8 cellular contexts compared by ENCODE assay signal in the genomic region with DNA sequence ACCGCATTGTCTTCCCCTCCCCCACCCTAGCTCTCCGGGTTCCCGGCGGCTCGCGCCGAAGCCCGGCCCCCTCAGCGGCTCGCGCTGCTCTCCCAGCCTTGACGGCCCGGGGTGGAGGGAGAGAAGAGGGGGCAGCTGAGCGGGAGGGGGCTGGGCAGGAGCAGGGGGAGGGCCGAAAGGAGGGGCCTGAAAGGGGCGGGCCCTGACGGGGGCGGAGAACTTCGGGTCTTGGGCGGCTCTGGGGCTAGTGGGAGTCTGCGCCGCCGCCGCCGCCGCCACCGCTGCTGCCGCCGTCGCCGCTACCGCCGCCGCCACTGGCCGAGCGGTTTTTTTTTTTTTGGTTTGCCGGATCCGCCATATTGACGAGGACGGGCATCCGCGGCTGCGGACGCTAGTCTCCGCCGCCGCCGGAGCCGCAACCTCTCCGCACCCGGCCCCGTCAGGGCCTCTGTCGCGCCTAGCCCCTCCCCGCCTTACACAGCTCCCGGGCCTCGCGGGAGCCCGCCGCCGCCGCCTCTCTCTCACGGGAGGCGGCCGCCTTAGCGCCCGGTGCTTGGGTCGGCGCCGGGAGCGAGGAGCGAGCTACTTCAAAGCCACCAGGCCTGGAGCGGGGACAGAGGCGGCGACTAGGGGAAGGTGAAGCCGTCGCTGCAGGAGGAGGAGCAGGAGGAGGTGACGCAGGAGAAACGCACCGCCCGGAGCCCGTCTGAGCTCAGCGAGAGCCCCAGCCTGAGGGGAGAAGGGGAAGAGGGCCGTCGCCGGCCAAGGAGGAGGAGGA. TPM values are rescaled to one million over a fixed set of nuclear protein-coding genes. Genes with fewer than 3 reads are reported as not detected.
A peak's percentile ranks its signal among the peaks of the same experiment; 100 is the strongest.
DNase-seq lines count a peak whose midpoint lies in the region; ATAC-seq and TF ChIP-seq lines count a peak whose summit lies in the region.

A gene with protein sequence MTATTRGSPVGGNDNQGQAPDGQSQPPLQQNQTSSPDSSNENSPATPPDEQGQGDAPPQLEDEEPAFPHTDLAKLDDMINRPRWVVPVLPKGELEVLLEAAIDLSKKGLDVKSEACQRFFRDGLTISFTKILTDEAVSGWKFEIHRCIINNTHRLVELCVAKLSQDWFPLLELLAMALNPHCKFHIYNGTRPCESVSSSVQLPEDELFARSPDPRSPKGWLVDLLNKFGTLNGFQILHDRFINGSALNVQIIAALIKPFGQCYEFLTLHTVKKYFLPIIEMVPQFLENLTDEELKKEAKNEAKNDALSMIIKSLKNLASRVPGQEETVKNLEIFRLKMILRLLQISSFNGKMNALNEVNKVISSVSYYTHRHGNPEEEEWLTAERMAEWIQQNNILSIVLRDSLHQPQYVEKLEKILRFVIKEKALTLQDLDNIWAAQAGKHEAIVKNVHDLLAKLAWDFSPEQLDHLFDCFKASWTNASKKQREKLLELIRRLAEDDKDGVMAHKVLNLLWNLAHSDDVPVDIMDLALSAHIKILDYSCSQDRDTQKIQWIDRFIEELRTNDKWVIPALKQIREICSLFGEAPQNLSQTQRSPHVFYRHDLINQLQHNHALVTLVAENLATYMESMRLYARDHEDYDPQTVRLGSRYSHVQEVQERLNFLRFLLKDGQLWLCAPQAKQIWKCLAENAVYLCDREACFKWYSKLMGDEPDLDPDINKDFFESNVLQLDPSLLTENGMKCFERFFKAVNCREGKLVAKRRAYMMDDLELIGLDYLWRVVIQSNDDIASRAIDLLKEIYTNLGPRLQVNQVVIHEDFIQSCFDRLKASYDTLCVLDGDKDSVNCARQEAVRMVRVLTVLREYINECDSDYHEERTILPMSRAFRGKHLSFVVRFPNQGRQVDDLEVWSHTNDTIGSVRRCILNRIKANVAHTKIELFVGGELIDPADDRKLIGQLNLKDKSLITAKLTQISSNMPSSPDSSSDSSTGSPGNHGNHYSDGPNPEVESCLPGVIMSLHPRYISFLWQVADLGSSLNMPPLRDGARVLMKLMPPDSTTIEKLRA (N-terminal part only) (plus strand): TSS at position 341 of the 778 bp plus-strand sequence. CDS start 38,184 bp downstream, outside the sequence.

- peak; percentile 69 for DNase-seq in AG09309 (ENCODE audit: low read depth)
- DNase-seq in NCI-H446 treated with DMSO at 0.1 percent for 48 hours (lab: John Stamatoyannopoulos, UW), result peak; percentile 72
- peak; percentile 91 for DNase-seq in activated CD4-positive, alpha-beta T cell treated with anti-CD3 and anti-CD28 coated beads for 36 hours
- peak; percentile 94 for DNase-seq in chondrocyte (ENCODE audit: low spot score)
- DNase-seq in stimulated activated CD4-positive, alpha-beta T cell treated with anti-CD3 and anti-CD28 coated beads, Interleukin-1b, Interleukin-23, amount 100 ng/mL, for 24 hours (ENCODE audit: low read depth in 4 of 4, low spot score in 1 of 4), result peak; percentile 38 to 77 (median 72)

- peak within 1 kb of the TSS; percentile 99 for H3K27ac Mint-ChIP-seq in activated CD4-positive, alpha-beta T cell treated with anti-CD3 and anti-CD28 coated beads for 36 hours
- peak within 1 kb of the TSS; percentile 99 for H3K27ac Mint-ChIP-seq in chondrocyte (ENCODE audit: unreplicated experiment)

- peak within 1 kb of the TSS; percentile 80 for H3K4me3 Mint-ChIP-seq in activated CD4-positive, alpha-beta T cell treated with anti-CD3 and anti-CD28 coated beads for 36 hours
- peak within 1 kb of the TSS; percentile 84 for H3K4me3 Mint-ChIP-seq in chondrocyte (ENCODE audit: unreplicated experiment)

- H3K27ac ChIP-seq in layer of hippocampus (ENCODE audit: low read depth, low read length), result peak within 1 kb of the TSS; percentile 99

- TF ChIP-seq POLR2A in GM18951 (IDR thresholded peaks at IDR 0.05; ENCODE audit: extremely low read depth, insufficient read depth, insufficient read length), result peak; percentile 41

- CTCF ChIA-PET in activated CD4-positive, alpha-beta T cell treated with anti-CD3 and anti-CD28 coated beads for 36 hours (lab: Charles Lee), result interaction anchor here (1.2 to 1.6 kb wide), 2 partner anchors 11 to 30 kb away, joined by 4 to 5 read pairs; no protein-coding TSS in a partner anchor

- peak; percentile 55 for ATAC-seq in HG03175 (IDR thresholded peaks at IDR 0.05; ENCODE audit: unreplicated experiment)
- peak; percentile 73 for ATAC-seq in activated CD4-positive, alpha-beta T cell treated with anti-CD3 and anti-CD28 coated beads for 36 hours

- H3K9me3 Mint-ChIP-seq in activated CD4-positive, alpha-beta T cell treated with anti-CD3 and anti-CD28 coated beads for 36 hours (ENCODE audit: low read depth), result no peaks in the 10 kb centered on the region
- peaks cover 3% of the 10 kb centered on the region for H3K9me3 Mint-ChIP-seq in chondrocyte (ENCODE audit: low read depth)

- TF ChIP-seq CTCF in AG09309 (IDR thresholded peaks at IDR 0.05; ENCODE audit: control insufficient read depth, insufficient read depth, low read depth, low read length, missing control alignments) (no peak), chondrocyte (IDR thresholded peaks at IDR 0.05) (no peak)

- no peaks in the 10 kb centered on the region for H3K27me3 Mint-ChIP-seq in activated CD4-positive, alpha-beta T cell treated with anti-CD3 and anti-CD28 coated beads for 36 hours
- H3K27me3 Mint-ChIP-seq in chondrocyte (ENCODE audit: low read depth), result no peaks in the 10 kb centered on the region

- H3K27me3 ChIP-seq in layer of hippocampus (ENCODE audit: control insufficient read depth, insufficient read depth, low read length), result no peaks in the 10 kb centered on the region

- POLR2A ChIA-PET in activated CD4-positive, alpha-beta T cell treated with anti-CD3 and anti-CD28 coated beads for 36 hours (lab: Charles Lee), result interaction anchor here (0.6 to 2.1 kb wide), 7 partner anchors 11 to 514 kb away, joined by 3 to 10 read pairs (median 5); a partner anchor contains a TSS

- intact Hi-C loops in activated CD4-positive, alpha-beta T cell treated with anti-CD3 and anti-CD28 coated beads for 36 hours (cut with DNase I, micrococcal nuclease), result loop anchor here (2.0 to 10.0 kb wide), 8 partner anchors 30 to 980 kb away; a partner anchor contains a TSS

- in situ Hi-C loops in GM18951 (cut with MboI; ENCODE audit: low sequenced_read_pairs, unreplicated experiment), result no loop called here

- peak within 1 kb of the TSS; percentile 91 for H3K4me3 ChIP-seq in AG09309 (ENCODE audit: control insufficient read depth, low read depth, low read length)

- peaks cover 10% of the 10 kb centered on the region for H3K36me3 Mint-ChIP-seq in activated CD4-positive, alpha-beta T cell treated with anti-CD3 and anti-CD28 coated beads for 36 hours (ENCODE audit: low read depth)
- H3K36me3 Mint-ChIP-seq in chondrocyte (ENCODE audit: low read depth), result no peaks in the 10 kb centered on the region

- peaks cover 23% of the 10 kb centered on the region for H3K4me1 Mint-ChIP-seq in activated CD4-positive, alpha-beta T cell treated with anti-CD3 and anti-CD28 coated beads for 36 hours
- peaks cover 21% of the 10 kb centered on the region for H3K4me1 Mint-ChIP-seq in chondrocyte (ENCODE audit: low read depth)

RNA-seq across cellular contexts. Expression of the gene that starts here (rescaled TPM):
- total RNA-seq in activated CD4-positive, alpha-beta T cell treated with anti-CD3 and anti-CD28 coated beads for 36 hours, result 10 to 100 TPM; 53.9 to 60.6 TPM
- 85.9 to 101 TPM (median 86.3 TPM) in 3 replicates for total RNA-seq in chondrocyte

Comparison
In these comparisons a context has a peak if more than half of its experiments do, and no peak if none do; other contexts are left out.
1. Peak in every context shown above with its lines: DNase-seq, ATAC-seq, H3K4me3 ChIP-seq and H3K27ac ChIP-seq.